In the genomic region with DNA sequence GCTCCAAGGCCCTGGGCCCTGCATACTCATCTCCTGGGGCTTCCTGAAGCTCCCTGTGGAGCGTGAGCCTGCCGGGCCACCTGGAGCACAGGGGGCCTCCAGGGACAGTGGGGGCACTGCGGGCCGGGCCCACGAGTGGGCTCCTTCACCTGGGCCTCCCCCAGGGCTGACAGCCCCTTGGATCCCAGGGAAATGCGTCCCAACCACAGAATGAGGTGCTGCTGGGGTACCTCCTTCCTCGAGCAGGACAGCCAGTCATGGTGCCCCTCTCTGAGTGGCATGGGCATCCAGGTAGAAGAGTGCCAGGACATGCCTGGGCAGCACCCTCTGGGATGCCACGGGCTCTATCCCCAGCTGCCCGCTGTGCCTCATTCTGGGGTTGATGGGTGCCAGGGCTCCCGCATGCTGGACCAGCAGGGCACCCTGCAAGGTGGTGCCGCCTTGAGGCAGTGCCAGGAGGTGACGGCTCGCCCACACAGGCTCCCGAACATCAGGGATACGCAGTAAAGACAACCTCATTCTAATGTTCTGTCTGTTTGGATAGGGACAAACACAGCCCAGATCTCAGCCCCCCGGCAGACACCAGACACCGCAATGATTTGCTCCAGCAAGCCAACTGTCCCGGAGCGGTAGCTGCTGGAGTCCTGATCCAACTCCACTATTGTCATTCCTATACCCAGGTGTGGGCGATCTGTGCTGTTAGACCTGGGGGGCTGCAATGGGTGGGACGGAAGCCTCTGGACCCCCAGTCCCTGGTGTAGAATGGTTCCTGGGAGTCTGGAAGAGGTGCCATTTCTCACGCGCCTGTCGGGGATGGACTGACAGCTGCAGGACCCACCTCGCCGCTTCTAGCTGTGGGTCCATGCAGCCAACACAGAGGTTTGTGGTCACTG, we compare ENCODE assay signal across 2 cellular contexts.
TF ChIP-seq lines count a peak whose summit lies in the region.

No MANE protein-coding gene starts in this region.

TF ChIP-seq in HCT116, 20 proteins besides CTCF, POLR2A, EP300 and RAD21:
- TF ChIP-seq JUND (IDR thresholded peaks at IDR 0.05) (no peak), POLR2AphosphoS5 (IDR thresholded peaks at IDR 0.05; ENCODE audit: low read depth, low read length) (no peak), YY1 (IDR thresholded peaks at IDR 0.05; ENCODE audit: extremely low read depth, insufficient replicate concordance, low read depth, low read length) (no peak), TCF7L2 (IDR thresholded peaks at IDR 0.05; ENCODE audit: borderline replicate concordance, extremely low read depth, insufficient read depth, insufficient read length) (no peak), CBX3 (IDR thresholded peaks at IDR 0.05; ENCODE audit: low read depth) (no peak), SRF (IDR thresholded peaks at IDR 0.05; ENCODE audit: low read depth) (no peak), FOSL1 (IDR thresholded peaks at IDR 0.05; ENCODE audit: low read depth) (no peak), EZH2 (IDR thresholded peaks at IDR 0.05) (no peak), CEBPB (IDR thresholded peaks at IDR 0.05; ENCODE audit: low read depth) (no peak), ELF1 (IDR thresholded peaks at IDR 0.05; ENCODE audit: borderline replicate concordance, low read depth) (no peak), SP1 (IDR thresholded peaks at IDR 0.05; ENCODE audit: low read depth) (no peak), SIN3A (IDR thresholded peaks at IDR 0.05; ENCODE audit: low read depth) (no peak), ZNF274 (IDR thresholded peaks at IDR 0.05; ENCODE audit: low read depth, low read length) (no peak), EZH2phosphoT487 (IDR thresholded peaks at IDR 0.05; ENCODE audit: borderline replicate concordance) (no peak)
- TF ChIP-seq, protein P1, sequence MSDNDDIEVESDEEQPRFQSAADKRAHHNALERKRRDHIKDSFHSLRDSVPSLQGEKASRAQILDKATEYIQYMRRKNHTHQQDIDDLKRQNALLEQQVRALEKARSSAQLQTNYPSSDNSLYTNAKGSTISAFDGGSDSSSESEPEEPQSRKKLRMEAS (IDR thresholded peaks at IDR 0.05): no peak
- TF ChIP-seq, protein P2, sequence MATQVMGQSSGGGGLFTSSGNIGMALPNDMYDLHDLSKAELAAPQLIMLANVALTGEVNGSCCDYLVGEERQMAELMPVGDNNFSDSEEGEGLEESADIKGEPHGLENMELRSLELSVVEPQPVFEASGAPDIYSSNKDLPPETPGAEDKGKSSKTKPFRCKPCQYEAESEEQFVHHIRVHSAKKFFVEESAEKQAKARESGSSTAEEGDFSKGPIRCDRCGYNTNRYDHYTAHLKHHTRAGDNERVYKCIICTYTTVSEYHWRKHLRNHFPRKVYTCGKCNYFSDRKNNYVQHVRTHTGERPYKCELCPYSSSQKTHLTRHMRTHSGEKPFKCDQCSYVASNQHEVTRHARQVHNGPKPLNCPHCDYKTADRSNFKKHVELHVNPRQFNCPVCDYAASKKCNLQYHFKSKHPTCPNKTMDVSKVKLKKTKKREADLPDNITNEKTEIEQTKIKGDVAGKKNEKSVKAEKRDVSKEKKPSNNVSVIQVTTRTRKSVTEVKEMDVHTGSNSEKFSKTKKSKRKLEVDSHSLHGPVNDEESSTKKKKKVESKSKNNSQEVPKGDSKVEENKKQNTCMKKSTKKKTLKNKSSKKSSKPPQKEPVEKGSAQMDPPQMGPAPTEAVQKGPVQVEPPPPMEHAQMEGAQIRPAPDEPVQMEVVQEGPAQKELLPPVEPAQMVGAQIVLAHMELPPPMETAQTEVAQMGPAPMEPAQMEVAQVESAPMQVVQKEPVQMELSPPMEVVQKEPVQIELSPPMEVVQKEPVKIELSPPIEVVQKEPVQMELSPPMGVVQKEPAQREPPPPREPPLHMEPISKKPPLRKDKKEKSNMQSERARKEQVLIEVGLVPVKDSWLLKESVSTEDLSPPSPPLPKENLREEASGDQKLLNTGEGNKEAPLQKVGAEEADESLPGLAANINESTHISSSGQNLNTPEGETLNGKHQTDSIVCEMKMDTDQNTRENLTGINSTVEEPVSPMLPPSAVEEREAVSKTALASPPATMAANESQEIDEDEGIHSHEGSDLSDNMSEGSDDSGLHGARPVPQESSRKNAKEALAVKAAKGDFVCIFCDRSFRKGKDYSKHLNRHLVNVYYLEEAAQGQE (IDR thresholded peaks at IDR 0.05; ENCODE audit: low read depth): no peak
- TF ChIP-seq, protein P3, sequence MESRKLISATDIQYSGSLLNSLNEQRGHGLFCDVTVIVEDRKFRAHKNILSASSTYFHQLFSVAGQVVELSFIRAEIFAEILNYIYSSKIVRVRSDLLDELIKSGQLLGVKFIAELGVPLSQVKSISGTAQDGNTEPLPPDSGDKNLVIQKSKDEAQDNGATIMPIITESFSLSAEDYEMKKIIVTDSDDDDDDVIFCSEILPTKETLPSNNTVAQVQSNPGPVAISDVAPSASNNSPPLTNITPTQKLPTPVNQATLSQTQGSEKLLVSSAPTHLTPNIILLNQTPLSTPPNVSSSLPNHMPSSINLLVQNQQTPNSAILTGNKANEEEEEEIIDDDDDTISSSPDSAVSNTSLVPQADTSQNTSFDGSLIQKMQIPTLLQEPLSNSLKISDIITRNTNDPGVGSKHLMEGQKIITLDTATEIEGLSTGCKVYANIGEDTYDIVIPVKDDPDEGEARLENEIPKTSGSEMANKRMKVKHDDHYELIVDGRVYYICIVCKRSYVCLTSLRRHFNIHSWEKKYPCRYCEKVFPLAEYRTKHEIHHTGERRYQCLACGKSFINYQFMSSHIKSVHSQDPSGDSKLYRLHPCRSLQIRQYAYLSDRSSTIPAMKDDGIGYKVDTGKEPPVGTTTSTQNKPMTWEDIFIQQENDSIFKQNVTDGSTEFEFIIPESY (IDR thresholded peaks at IDR 0.05; ENCODE audit: extremely low read depth, insufficient replicate concordance, low read length): no peak
- TF ChIP-seq, protein P4, sequence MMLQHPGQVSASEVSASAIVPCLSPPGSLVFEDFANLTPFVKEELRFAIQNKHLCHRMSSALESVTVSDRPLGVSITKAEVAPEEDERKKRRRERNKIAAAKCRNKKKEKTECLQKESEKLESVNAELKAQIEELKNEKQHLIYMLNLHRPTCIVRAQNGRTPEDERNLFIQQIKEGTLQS (IDR thresholded peaks at IDR 0.05): no peak
TF ChIP-seq in HCT116: peak in this region for 0.

TF ChIP-seq in liver, 16 proteins besides CTCF, POLR2A, EP300 and RAD21:
- TF ChIP-seq TAF1 (conservative IDR thresholded peaks at IDR 0.05) (no peak), HNF4G (IDR thresholded peaks at IDR 0.05) (no peak), FOXA1 (IDR thresholded peaks at IDR 0.05) (no peak), EGR1 (IDR thresholded peaks at IDR 0.05; ENCODE audit: low read depth in 2 of 2) (no peak), RXRA (IDR thresholded peaks at IDR 0.05) (no peak), YY1 (IDR thresholded peaks at IDR 0.05) (no peak), FOXA2 (IDR thresholded peaks at IDR 0.05) (no peak), GABPA (IDR thresholded peaks at IDR 0.05 in 1 of 2, conservative IDR thresholded peaks at IDR 0.05 in 1 of 2) (no peak), NR2F2 (IDR thresholded peaks at IDR 0.05) (no peak), HNF4A (conservative IDR thresholded peaks at IDR 0.05) (no peak), SP1 (IDR thresholded peaks at IDR 0.05) (no peak), JUND (IDR thresholded peaks at IDR 0.05) (no peak)
- TF ChIP-seq, protein P2 (IDR thresholded peaks at IDR 0.05): no peak
- TF ChIP-seq, protein P1 (IDR thresholded peaks at IDR 0.05): no peak
- TF ChIP-seq, protein P4 (IDR thresholded peaks at IDR 0.05): no peak
- TF ChIP-seq, protein P3 (IDR thresholded peaks at IDR 0.05): no peak
